In genomic region chr12:112664569-112664968, GRCh38 we compare ENCODE assay signal across 1 cellular context.
TF ChIP-seq lines count a peak whose summit lies in the region.

No MANE protein-coding gene starts in this region.

TF ChIP-seq in SK-N-SH treated with all-trans-retinoic acid at 6 μM for 48 hours, 23 proteins besides CTCF, POLR2A, EP300 and RAD21 (continued from another document):
- TF ChIP-seq PATZ1 (CRISPR knock-in tag; IDR thresholded peaks at IDR 0.05; ENCODE audit: borderline replicate concordance) (no peak), RARB (CRISPR knock-in tag; IDR thresholded peaks at IDR 0.05) (no peak), ZFP3 (CRISPR knock-in tag; IDR thresholded peaks at IDR 0.05) (no peak)
